1 cellular context compared by ENCODE assay signal in genomic region chr1:228453022-228453560, GRCh38.
TF ChIP-seq lines count a peak whose summit lies in the region.

No MANE protein-coding gene starts in this region.

TF ChIP-seq in A549, 52 proteins besides CTCF, POLR2A, EP300 and RAD21 (continued from another document):
- no peak for TF ChIP-seq MAX (IDR thresholded peaks at IDR 0.05)
